In the genomic region with DNA sequence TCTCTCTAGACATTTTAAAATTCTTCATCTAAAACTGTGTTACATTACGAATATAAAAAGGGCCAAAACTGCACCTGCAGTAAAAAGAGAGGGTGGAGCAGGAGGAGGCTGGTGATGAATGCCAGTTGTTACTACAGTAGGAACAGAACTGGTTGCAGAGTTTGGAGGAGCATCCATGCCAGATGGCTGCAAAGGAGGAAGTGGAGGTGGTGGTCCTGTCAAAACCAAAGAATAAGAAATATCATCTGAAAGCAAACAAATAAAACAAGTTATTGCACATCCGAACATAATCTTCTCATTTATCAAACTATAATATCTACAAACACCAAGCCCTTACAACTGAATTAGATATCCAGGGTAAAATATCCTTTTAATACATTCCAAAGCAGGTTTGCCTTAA, we compare ENCODE assay signal across 27 cellular contexts.
"Had no signal": no experiment of that assay in that cellular context is flagged by ENCODE, and none has a peak within 500 bp of the region (broad histone marks: within the 10 kb centered on the region; RNA-seq: fewer than 3 reads in every experiment).

No MANE protein-coding gene starts in this region.

- ATAC-seq: left colon; left lung; lower lobe of right lung; natural killer cell; right lobe of liver; stimulated activated naive B cell treated with anti-CD40 and anti-IgM and Interleukin-4, amounts not matched to agents 10 μg/mL and 1 μg/mL and 100 μg/mL, for 72 hours; stimulated activated naive CD8-positive, alpha-beta T cell treated with anti-CD3 and anti-CD28 coated beads, Interleukin-15, Interleukin-2, amounts not matched to agents 100 U/mL and 50 U/mL, for 24 hours had no signal

- FAIRE-seq: islet of Langerhans had no signal

- H3K9me3 ChIP-seq: left lung, lower lobe of right lung, ovary, right atrium auricular region, right lobe of liver, tibial nerve, uterus had no signal

- H3K4me3 ChIP-seq: left lung, lower lobe of right lung, ovary, right atrium auricular region, right lobe of liver, skin epidermis, tibial nerve, uterus had no signal

- H3K27me3 ChIP-seq: left lung, ovary, right atrium auricular region, right lobe of liver, tibial nerve, uterus had no signal

- H3K27ac ChIP-seq: left lung, lower lobe of right lung, ovary, right atrium auricular region, right lobe of liver, skin epidermis, tibial nerve, uterus had no signal

- H3K4me3 Mint-ChIP-seq: immature natural killer cell; mesothelial cell of epicardium; naive B cell; natural killer cell; stimulated activated naive B cell treated with anti-CD40 and anti-IgM and Interleukin-4, amounts not matched to agents 10 μg/mL and 1 μg/mL and 100 μg/mL, for 72 hours; type B pancreatic cell had no signal

- H3K4me1 ChIP-seq: left lung, lower lobe of right lung, right lobe of liver, tibial nerve, uterus had no signal

- H3K9me3 Mint-ChIP-seq: immature natural killer cell; mesothelial cell of epicardium; naive B cell; natural killer cell; stimulated activated naive B cell treated with anti-CD40 and anti-IgM and Interleukin-4, amounts not matched to agents 10 μg/mL and 1 μg/mL and 100 μg/mL, for 72 hours; type B pancreatic cell had no signal

- H3K27me3 Mint-ChIP-seq: naive B cell; progenitor cell of endocrine pancreas; stimulated activated naive B cell treated with anti-CD40 and anti-IgM and Interleukin-4, amounts not matched to agents 10 μg/mL and 1 μg/mL and 100 μg/mL, for 72 hours; type B pancreatic cell had no signal

- DNase-seq: hypothalamus; immature natural killer cell; kidney; left colon; left lung; lower lobe of right lung; mammary epithelial cell; mesenchymal stem cell; naive B cell; natural killer cell; ovary; right lobe of liver; stimulated activated CD4-positive, alpha-beta T cell treated with anti-CD3 and anti-CD28 coated beads, Interleukin-12 subunit alpha, Interleukin-12 subunit beta, amount 100 ng/mL, for 4 hours; stimulated activated CD4-positive, alpha-beta T cell treated with anti-CD3 and anti-CD28 coated beads, Interleukin-15, amount 100 ng/mL, for 24 hours; stimulated activated CD4-positive, alpha-beta T cell treated with anti-CD3 and anti-CD28 coated beads, Interleukin-2, amount 100 ng/mL, for 24 hours; stimulated activated CD4-positive, alpha-beta T cell treated with anti-CD3 and anti-CD28 coated beads, Interleukin-4, amount 100 ng/mL, for 1 hour; stimulated activated naive B cell treated with anti-CD40 and anti-IgM and Interleukin-4, amounts not matched to agents 10 μg/mL and 1 μg/mL and 100 μg/mL, for 72 hours; stimulated activated naive CD8-positive, alpha-beta T cell treated with anti-CD3 and anti-CD28 coated beads, Interleukin-15, Interleukin-2, amounts not matched to agents 100 U/mL and 50 U/mL, for 24 hours; substantia nigra; uterus had no signal

- H3K27ac Mint-ChIP-seq: natural killer cell, type B pancreatic cell had no signal
